ENCODE assay signal across 20 cellular contexts in the genomic region with DNA sequence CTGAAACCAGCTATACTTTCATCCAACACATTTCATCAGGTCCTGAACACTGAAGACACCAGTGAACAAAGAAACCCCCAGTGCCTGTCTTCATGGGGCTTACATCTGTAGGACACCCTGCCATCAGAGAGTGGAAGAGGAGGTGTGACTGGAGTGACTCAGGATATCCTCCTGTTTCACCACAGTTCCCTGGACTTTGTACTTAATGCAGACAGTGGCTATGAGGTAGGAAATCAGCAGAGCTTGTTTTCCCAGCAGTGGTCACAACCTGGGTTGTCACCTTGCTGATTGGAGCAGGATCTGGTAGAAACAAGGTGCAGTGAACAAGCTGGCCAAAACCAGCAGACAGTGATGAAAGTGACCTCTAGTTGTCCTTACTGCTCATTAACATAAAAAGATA.
A peak's percentile ranks its signal among the peaks of the same experiment; 100 is the strongest.
DNase-seq lines count a peak whose midpoint lies in the region; ATAC-seq and TF ChIP-seq lines count a peak whose summit lies in the region.
"Had no signal": no experiment of that assay in that cellular context is flagged by ENCODE, and none has a peak within 500 bp of the region (broad histone marks: within the 10 kb centered on the region; RNA-seq: fewer than 3 reads in every experiment).

No MANE protein-coding gene starts in this region.

- H3K9me3 ChIP-seq in hepatocyte (ENCODE audit: low read depth): no peaks in the 10 kb centered on the region

- H3K4me1 ChIP-seq in hepatocyte (ENCODE audit: insufficient read depth): no peaks in the 10 kb centered on the region

- H3K27me3 ChIP-seq in hepatocyte: no peaks in the 10 kb centered on the region

- no peaks in the 10 kb centered on the region for H3K36me3 ChIP-seq in hepatocyte (replicated peaks; ENCODE audit: insufficient read depth, low read depth)

- DNase-seq in AG08395 (ENCODE audit: low spot score) (peak; percentile 13), HuH-7 (ENCODE audit: low spot score) (peak; percentile 20), hepatocyte (ENCODE audit: low spot score) (peak; percentile 41), mucosa of gallbladder (ENCODE audit: low spot score) (peak; percentile 71), hippocampal formation (lab: John Stamatoyannopoulos, UW) (no peak), T-helper 2 cell (no peak)
- DNase-seq in activated CD8-positive, alpha-beta memory T cell treated with anti-CD3 and anti-CD28 coated beads for 24 hours: no peak
- DNase-seq: C1 segment of cervical spinal cord; CD8-positive, alpha-beta memory T cell; DMS79 treated with DMSO at 0.1 percent for 48 hours; H9; NCI-H187; NCI-H226; NCI-H524; NCI-H82; OCI-M1; SHP77 treated with DMSO at 0.1 percent for 48 hours had no signal

- no peaks in the 10 kb centered on the region for H3K79me2 ChIP-seq in hepatocyte

- H2AFZ ChIP-seq in hepatocyte: no peak overlapping the region

- no peak overlapping the region for H3K4me2 ChIP-seq in hepatocyte

- no peaks in the 10 kb centered on the region for H4K20me1 ChIP-seq in hepatocyte (ENCODE audit: insufficient read depth, poor library complexity, severe bottlenecking)

- no peak overlapping the region for H3K27ac ChIP-seq in hepatocyte

- ATAC-seq in HG02678 (IDR thresholded peaks at IDR 0.05; ENCODE audit: unreplicated experiment): no peak
- ATAC-seq: K562, SK-N-SH treated with all-trans-retinoic acid at 6 μM for 48 hours had no signal

- TF ChIP-seq CTCF in hepatocyte (IDR thresholded peaks at IDR 0.05; ENCODE audit: poor library complexity): no peak

- no peak overlapping the region for H3K4me3 ChIP-seq in hepatocyte
- H3K4me3 ChIP-seq: K562 had no signal

- no peaks in the 10 kb centered on the region for H3K9me2 ChIP-seq in hepatocyte (replicated peaks; ENCODE audit: insufficient read depth)

Comparison
In these comparisons a context has a peak if more than half of its experiments do, and no peak if none do; other contexts are left out.
1. DNase-seq: peak in AG08395 (single experiment), HuH-7 (single experiment), hepatocyte (single experiment) and mucosa of gallbladder (single experiment); none in activated CD8-positive, alpha-beta memory T cell treated with anti-CD3 and anti-CD28 coated beads for 24 hours (single experiment), hippocampal formation (0 of 2) and T-helper 2 cell (0 of 5).